8 cellular contexts compared by ENCODE assay signal in genomic region chr5:180832638-180833068, GRCh38. TPM values are rescaled to one million over a fixed set of nuclear protein-coding genes. Genes with fewer than 3 reads are reported as not detected.
DNase-seq lines count a peak whose midpoint lies in the region; ATAC-seq and TF ChIP-seq lines count a peak whose summit lies in the region.

No MANE protein-coding gene starts in this region.

- H3K36me3 Mint-ChIP-seq in osteocyte (ENCODE audit: unreplicated experiment), result peaks cover 13% of the 10 kb centered on the region

- DNase-seq in AG04450 (ENCODE audit: low read depth, low spot score), result no peak
- DNase-seq in activated naive CD4-positive, alpha-beta T cell treated with anti-CD3 and anti-CD28 coated beads, Interleukin-2, amount 50 U/mL, for 16 hours, result peak; percentile 45
- DNase-seq in osteocyte (ENCODE audit: extremely low spot score, unreplicated experiment), result no peak
- DNase-seq in HT-29 (ENCODE audit: low spot score), result no peak
- no peak for DNase-seq in kidney glomerular epithelial cell (lab: John Stamatoyannopoulos, UW)
- DNase-seq in ACHN, result no peak

- no peaks in the 10 kb centered on the region for H3K27me3 ChIP-seq in AG04450 (ENCODE audit: control insufficient read depth, insufficient read depth, low read length)

- peaks cover 14% of the 10 kb centered on the region for H3K9me3 ChIP-seq in AG04450 (ENCODE audit: control insufficient read depth, insufficient read depth, low read length)

- peak; percentile 37 for TF ChIP-seq POLR2A in GM19193 (IDR thresholded peaks at IDR 0.05; ENCODE audit: extremely low read depth, insufficient read depth, insufficient read length)

- POLR2A ChIA-PET in AG04450 (lab: Yijun Ruan, JAX), result interaction anchor here (0.5 to 1.1 kb wide), 2 partner anchors 30 to 295 kb away, joined by 3 to 6 read pairs; no protein-coding TSS in a partner anchor

- H3K27ac ChIP-seq in AG04450 (ENCODE audit: low read depth, low read length), result no peak overlapping the region

- peak overlapping the region; percentile 87 for H3K4me3 Mint-ChIP-seq in osteocyte (ENCODE audit: unreplicated experiment)

- in situ Hi-C loops in ACHN (cut with HindIII; ENCODE audit: low pct_ligation_motif_present, low pct_unique_long_range_greater_than_20kb, low sequenced_read_pairs), result no loop called here

- H3K4me3 ChIP-seq in AG04450 (ENCODE audit: low read depth, low read length), result peak overlapping the region; percentile 73

- H3K27me3 Mint-ChIP-seq in osteocyte (ENCODE audit: unreplicated experiment), result no peaks in the 10 kb centered on the region

- CTCF ChIA-PET in AG04450 (lab: Charles Lee), result interaction anchor here (1.0 kb wide), 1 partner anchor 28 kb away, joined by 4 read pairs; no protein-coding TSS in a partner anchor

- peaks cover 12% of the 10 kb centered on the region for H3K9me3 Mint-ChIP-seq in osteocyte (ENCODE audit: unreplicated experiment)

- H3K4me1 Mint-ChIP-seq in osteocyte (ENCODE audit: unreplicated experiment), result peaks cover 19% of the 10 kb centered on the region

- peak; percentile 39 for ATAC-seq in HG03342 (IDR thresholded peaks at IDR 0.05; ENCODE audit: unreplicated experiment)

- peak overlapping the region; percentile 94 for H3K27ac Mint-ChIP-seq in osteocyte (ENCODE audit: unreplicated experiment)

- no peak for TF ChIP-seq CTCF in AG04450 (IDR thresholded peaks at IDR 0.05; ENCODE audit: low read depth, low read length)
- TF ChIP-seq CTCF in osteocyte (IDR thresholded peaks at IDR 0.05), result no peak

RNA-seq across cellular contexts. Expression of gene ZFP62, which starts 28.4 kb away (rescaled TPM):
- 13.7 and 18.0 TPM in 2 replicates for polyA plus RNA-seq in AG04450 (2011; rRNA removed)
- polyA minus RNA-seq in AG04450 (2011; rRNA and poly(A)+ RNA removed), result 13.4 and 23.5 TPM in 2 replicates
- 21.7 and 22.2 TPM in 2 replicates for total RNA-seq in osteocyte
- 9.9 and 15.9 TPM in 2 replicates for total RNA-seq in HT-29 (2014; rRNA removed; shearing (Covaris generic))

RNA-seq across cellular contexts. Expression of gene MGAT1, which starts 30.0 kb away (rescaled TPM):
- polyA plus RNA-seq in AG04450 (2011; rRNA removed), result 96.2 and 121 TPM in 2 replicates
- polyA minus RNA-seq in AG04450 (2011; rRNA and poly(A)+ RNA removed), result 82.4 and 91.3 TPM in 2 replicates
- total RNA-seq in osteocyte, result 137 and 140 TPM in 2 replicates
- 96.1 and 102 TPM in 2 replicates for total RNA-seq in HT-29 (2014; rRNA removed; shearing (Covaris generic))
